15 cellular contexts compared by ENCODE assay signal in genomic region chr6:46993846-46994245, GRCh38. TPM values are rescaled to one million over a fixed set of nuclear protein-coding genes. Genes with fewer than 3 reads are reported as not detected.
DNase-seq lines count a peak whose midpoint lies in the region; ATAC-seq and TF ChIP-seq lines count a peak whose summit lies in the region.
"Had no signal": no experiment of that assay in that cellular context is flagged by ENCODE, and none has a peak within 500 bp of the region (broad histone marks: within the 10 kb centered on the region; RNA-seq: fewer than 3 reads in every experiment).

No MANE protein-coding gene starts in this region.

- TF ChIP-seq CTCF in natural killer cell (IDR thresholded peaks at IDR 0.05), result no peak

- intact Hi-C loops in natural killer cell (cut with micrococcal nuclease), result no loop called here

- H3K36me3 Mint-ChIP-seq in natural killer cell, result no peaks in the 10 kb centered on the region

- peaks cover 4 to 25% of the 10 kb centered on the region in 2 donors for H3K27me3 Mint-ChIP-seq in natural killer cell (ENCODE audit: low read depth in 2 of 2)

- no peak overlapping the region for H3K4me3 Mint-ChIP-seq in natural killer cell
- H3K4me3 Mint-ChIP-seq: activated T-cell treated with anti-CD3 and anti-CD28 coated beads, Interleukin-2, amount 50 U/mL, for 4 hours had no signal

- DNase-seq in Daoy (ENCODE audit: low read depth) (peak; percentile 91), NCI-H226 (peak; percentile 87), dermis blood vessel endothelial cell (peak; percentile 96), myocyte (ENCODE audit: low read depth) (peak; percentile 91), iPS-NIHi7 (ENCODE audit: extremely low spot score) (no peak), GF-D8 (lab: John Stamatoyannopoulos, UW) (no peak), natural killer cell (no peak)
- DNase-seq: activated CD4-positive, CD25-positive, alpha-beta regulatory T cell; activated T-cell treated with anti-CD3 and anti-CD28 coated beads, Interleukin-2, amount 50 U/mL, for 4 hours; COR-L47; left colon; MG63; stimulated activated naive CD4-positive, alpha-beta T cell treated with Interleukin-2 at 50 U/mL for 16 hours had no signal

- H3K27ac Mint-ChIP-seq in natural killer cell, result no peak overlapping the region

- ATAC-seq in HG02678 (IDR thresholded peaks at IDR 0.05; ENCODE audit: unreplicated experiment) (no peak), natural killer cell (no peak)
- ATAC-seq: activated T-cell treated with anti-CD3 and anti-CD28 coated beads, Interleukin-2, amount 50 U/mL, for 4 hours; left colon had no signal

- no peaks in the 10 kb centered on the region for H3K9me3 Mint-ChIP-seq in natural killer cell
- H3K9me3 Mint-ChIP-seq: activated T-cell treated with anti-CD3 and anti-CD28 coated beads, Interleukin-2, amount 50 U/mL, for 4 hours had no signal

- no peaks in the 10 kb centered on the region for H3K4me1 Mint-ChIP-seq in natural killer cell

RNA-seq across cellular contexts. Expression of gene ADGRF1, which starts 48.3 kb away (rescaled TPM):
- total RNA-seq in Daoy (2014; rRNA removed; shearing (Covaris generic)), result 0.48 TPM in 1 of 2 replicates, not detected in the other
- under 0.01 TPM in 1 of 2 replicates, not detected in the other for total RNA-seq in dermis blood vessel endothelial cell
- 0.05 TPM in 1 of 2 replicates, not detected in the other for total RNA-seq in myocyte
- polyA plus RNA-seq in myocyte (2012), result not detected
- not detected for total RNA-seq in natural killer cell
- total RNA-seq: cardiac muscle cell had no signal
- polyA plus RNA-seq: cardiac muscle cell had no signal

Comparison
In these comparisons a context has a peak if more than half of its experiments do, and no peak if none do; other contexts are left out.
1. DNase-seq: peak in Daoy (single experiment), NCI-H226 (single experiment), dermis blood vessel endothelial cell (single experiment) and myocyte (single experiment); none in iPS-NIHi7 (single experiment), GF-D8 (single experiment) and natural killer cell (single experiment).